Comparison of ENCODE assay signal across 1 cellular context in the genomic region with DNA sequence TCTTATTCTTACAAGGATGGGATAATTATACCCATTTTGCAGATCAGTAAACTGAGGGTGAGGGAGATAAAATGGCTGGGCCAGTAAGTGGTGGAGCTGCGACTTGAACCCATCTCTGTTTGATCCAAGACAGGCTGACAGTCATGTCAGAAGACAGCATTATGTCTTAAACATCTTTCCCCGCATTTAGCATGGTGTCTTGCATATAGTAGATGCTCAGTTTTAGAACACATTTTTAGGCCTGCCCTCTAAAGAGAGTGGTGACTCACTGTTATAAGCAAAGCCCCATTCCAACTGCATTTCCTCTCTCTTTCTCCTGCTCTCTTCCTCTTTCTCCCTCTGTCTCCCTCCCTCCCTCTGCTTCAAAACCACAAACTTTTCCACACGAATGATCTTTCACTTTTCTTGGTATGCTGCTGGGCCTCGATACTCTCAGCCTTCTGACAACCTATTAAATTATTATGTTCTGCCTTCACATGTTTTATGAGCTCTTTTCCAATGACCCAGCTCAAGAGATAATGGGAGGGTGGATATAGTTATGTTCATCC.
TF ChIP-seq lines count a peak whose summit lies in the region.

No MANE protein-coding gene starts in this region.

TF ChIP-seq in K562, 482 proteins besides CTCF, POLR2A, EP300 and RAD21 (continued from another document and continues in another):
- TF ChIP-seq STAT6 (CRISPR knock-in tag; IDR thresholded peaks at IDR 0.05) (no peak), PHF8 (IDR thresholded peaks at IDR 0.05; ENCODE audit: borderline replicate concordance, low read length) (no peak), MAZ (CRISPR knock-in tag; conservative IDR thresholded peaks at IDR 0.05 in 1 of 2, IDR thresholded peaks at IDR 0.05 in 1 of 2) (peak; percentile 21 to 22; a peak in 1 of 4 replicates), ZBTB5 (IDR thresholded peaks at IDR 0.05) (no peak), ZNF354B (CRISPR knock-in tag; IDR thresholded peaks at IDR 0.05) (no peak), ETV6 (IDR thresholded peaks at IDR 0.05; ENCODE audit: borderline replicate concordance in 1 of 2, low read depth in 2 of 2, low read length in 1 of 2) (no peak; a peak in 1 of 4 replicates), ETV6 (CRISPR knock-in tag; IDR thresholded peaks at IDR 0.05; ENCODE audit: borderline replicate concordance) (no peak), MYC (IDR thresholded peaks at IDR 0.05; ENCODE audit: low read depth, low read length) (no peak), MYC (CRISPR knock-in tag; IDR thresholded peaks at IDR 0.05; ENCODE audit: borderline replicate concordance, low read depth) (no peak), CREB5 (CRISPR knock-in tag; IDR thresholded peaks at IDR 0.05) (no peak), MTA2 (IDR thresholded peaks at IDR 0.05; ENCODE audit: low read depth) (no peak), ZNF41 (CRISPR knock-in tag; conservative IDR thresholded peaks at IDR 0.05) (no peak), ASH1L (IDR thresholded peaks at IDR 0.05; ENCODE audit: borderline replicate concordance, low read depth, partially characterized antibody) (no peak), OTX1 (CRISPR knock-in tag; IDR thresholded peaks at IDR 0.05) (0 out of 2 replicates have a peak, but pooled peaks have one; percentile 34), POLR3A (IDR thresholded peaks at IDR 0.05; ENCODE audit: borderline replicate concordance, extremely low read depth, insufficient read depth, insufficient read length) (no peak), ZNF12 (CRISPR knock-in tag; IDR thresholded peaks at IDR 0.05) (no peak), ZNF24 (IDR thresholded peaks at IDR 0.05) (peak; percentile 36; the same call in 1 of the 2 replicates), CBX3 (IDR thresholded peaks at IDR 0.05; ENCODE audit: borderline replicate concordance in 1 of 2, low read length in 2 of 2) (peak in 1 of 2 experiments; percentile 62; a peak in 1 of 3 replicates), ZNF212 (CRISPR knock-in tag; IDR thresholded peaks at IDR 0.05) (no peak), CHD2 (IDR thresholded peaks at IDR 0.05; ENCODE audit: low read depth, low read length) (no peak), RBFOX2 (IDR thresholded peaks at IDR 0.05; ENCODE audit: low read depth, low read length) (no peak), SIN3A (IDR thresholded peaks at IDR 0.05; ENCODE audit: borderline replicate concordance in 2 of 2, control insufficient read depth in 1 of 2, low read depth in 2 of 2, low read length in 2 of 2) (no peak), ESRRA (IDR thresholded peaks at IDR 0.05; ENCODE audit: borderline replicate concordance, low read depth) (peak; percentile 34; the same call in 1 of the 2 replicates), NR3C1 (CRISPR knock-in tag; IDR thresholded peaks at IDR 0.05) (no peak), FOXO4 (CRISPR knock-in tag; IDR thresholded peaks at IDR 0.05) (no peak), BHLHE40 (IDR thresholded peaks at IDR 0.05; ENCODE audit: low read length) (no peak), CGGBP1 (CRISPR knock-in tag; IDR thresholded peaks at IDR 0.05) (no peak), MTA1 (IDR thresholded peaks at IDR 0.05; ENCODE audit: borderline replicate concordance) (peak; percentile 77; the same call in 1 of the 2 replicates), ZNF584 (CRISPR knock-in tag; IDR thresholded peaks at IDR 0.05; ENCODE audit: low read depth) (no peak), NR2C1 (IDR thresholded peaks at IDR 0.05) (no peak), NR2C1 (tag; IDR thresholded peaks at IDR 0.05) (0 out of 2 replicates have a peak, but pooled peaks have one; percentile 9), FOXM1 (IDR thresholded peaks at IDR 0.05; ENCODE audit: low read depth) (no peak), FOXM1 (CRISPR knock-in tag; IDR thresholded peaks at IDR 0.05; ENCODE audit: low read depth) (no peak), KDM1A (IDR thresholded peaks at IDR 0.05) (peak; percentile 80 to 83), ERF (CRISPR knock-in tag; IDR thresholded peaks at IDR 0.05) (no peak), RHOXF2B (CRISPR knock-in tag; conservative IDR thresholded peaks at IDR 0.05) (no peak), HDGF (IDR thresholded peaks at IDR 0.05) (no peak), KLF6 (CRISPR knock-in tag; IDR thresholded peaks at IDR 0.05; ENCODE audit: borderline replicate concordance) (no peak), ZNF830 (CRISPR knock-in tag; IDR thresholded peaks at IDR 0.05) (no peak), PCBP1 (IDR thresholded peaks at IDR 0.05; ENCODE audit: low read depth, low read length, poor library complexity, severe bottlenecking) (no peak), POLR2AphosphoS2 (IDR thresholded peaks at IDR 0.05; ENCODE audit: low read length) (no peak), TOE1 (IDR thresholded peaks at IDR 0.05; ENCODE audit: borderline replicate concordance) (no peak), TOE1 (CRISPR knock-in tag; IDR thresholded peaks at IDR 0.05; ENCODE audit: borderline replicate concordance, low read depth) (no peak), HNRNPH1 (optimal IDR thresholded peaks at IDR 0.05; ENCODE audit: low read depth, low read length) (no peak), FOXA3 (CRISPR knock-in tag; conservative IDR thresholded peaks at IDR 0.05 in 1 of 2, IDR thresholded peaks at IDR 0.05 in 1 of 2) (no peak), FOXA1 (IDR thresholded peaks at IDR 0.05; ENCODE audit: borderline replicate concordance) (no peak), MEIS2 (IDR thresholded peaks at IDR 0.05; ENCODE audit: partially characterized antibody) (peak; percentile 58), MCM3 (IDR thresholded peaks at IDR 0.05) (no peak), KDM4B (IDR thresholded peaks at IDR 0.05; ENCODE audit: borderline replicate concordance in 2 of 2, low read depth in 1 of 2) (no peak), ZNF436 (CRISPR knock-in tag; IDR thresholded peaks at IDR 0.05) (no peak)
- TF ChIP-seq, protein P1, sequence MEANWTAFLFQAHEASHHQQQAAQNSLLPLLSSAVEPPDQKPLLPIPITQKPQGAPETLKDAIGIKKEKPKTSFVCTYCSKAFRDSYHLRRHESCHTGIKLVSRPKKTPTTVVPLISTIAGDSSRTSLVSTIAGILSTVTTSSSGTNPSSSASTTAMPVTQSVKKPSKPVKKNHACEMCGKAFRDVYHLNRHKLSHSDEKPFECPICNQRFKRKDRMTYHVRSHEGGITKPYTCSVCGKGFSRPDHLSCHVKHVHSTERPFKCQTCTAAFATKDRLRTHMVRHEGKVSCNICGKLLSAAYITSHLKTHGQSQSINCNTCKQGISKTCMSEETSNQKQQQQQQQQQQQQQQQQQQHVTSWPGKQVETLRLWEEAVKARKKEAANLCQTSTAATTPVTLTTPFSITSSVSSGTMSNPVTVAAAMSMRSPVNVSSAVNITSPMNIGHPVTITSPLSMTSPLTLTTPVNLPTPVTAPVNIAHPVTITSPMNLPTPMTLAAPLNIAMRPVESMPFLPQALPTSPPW (CRISPR knock-in tag; IDR thresholded peaks at IDR 0.05), result 0 out of 2 replicates have a peak, but pooled peaks have one; percentile 18
- TF ChIP-seq, protein P2, sequence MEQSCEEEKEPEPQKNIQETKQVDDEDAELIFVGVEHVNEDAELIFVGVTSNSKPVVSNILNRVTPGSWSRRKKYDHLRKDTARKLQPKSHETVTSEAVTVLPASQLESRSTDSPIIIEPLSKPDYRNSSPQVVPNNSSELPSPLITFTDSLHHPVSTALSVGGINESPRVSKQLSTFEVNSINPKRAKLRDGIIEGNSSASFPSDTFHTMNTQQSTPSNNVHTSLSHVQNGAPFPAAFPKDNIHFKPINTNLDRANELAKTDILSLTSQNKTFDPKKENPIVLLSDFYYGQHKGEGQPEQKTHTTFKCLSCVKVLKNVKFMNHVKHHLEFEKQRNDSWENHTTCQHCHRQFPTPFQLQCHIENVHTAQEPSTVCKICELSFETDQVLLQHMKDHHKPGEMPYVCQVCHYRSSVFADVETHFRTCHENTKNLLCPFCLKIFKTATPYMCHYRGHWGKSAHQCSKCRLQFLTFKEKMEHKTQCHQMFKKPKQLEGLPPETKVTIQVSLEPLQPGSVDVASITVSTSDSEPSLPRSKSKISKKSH (CRISPR knock-in tag; IDR thresholded peaks at IDR 0.05), result no peak
- TF ChIP-seq, protein P3, sequence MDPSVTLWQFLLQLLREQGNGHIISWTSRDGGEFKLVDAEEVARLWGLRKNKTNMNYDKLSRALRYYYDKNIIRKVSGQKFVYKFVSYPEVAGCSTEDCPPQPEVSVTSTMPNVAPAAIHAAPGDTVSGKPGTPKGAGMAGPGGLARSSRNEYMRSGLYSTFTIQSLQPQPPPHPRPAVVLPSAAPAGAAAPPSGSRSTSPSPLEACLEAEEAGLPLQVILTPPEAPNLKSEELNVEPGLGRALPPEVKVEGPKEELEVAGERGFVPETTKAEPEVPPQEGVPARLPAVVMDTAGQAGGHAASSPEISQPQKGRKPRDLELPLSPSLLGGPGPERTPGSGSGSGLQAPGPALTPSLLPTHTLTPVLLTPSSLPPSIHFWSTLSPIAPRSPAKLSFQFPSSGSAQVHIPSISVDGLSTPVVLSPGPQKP (CRISPR knock-in tag; IDR thresholded peaks at IDR 0.05), result no peak
- TF ChIP-seq, protein P4, sequence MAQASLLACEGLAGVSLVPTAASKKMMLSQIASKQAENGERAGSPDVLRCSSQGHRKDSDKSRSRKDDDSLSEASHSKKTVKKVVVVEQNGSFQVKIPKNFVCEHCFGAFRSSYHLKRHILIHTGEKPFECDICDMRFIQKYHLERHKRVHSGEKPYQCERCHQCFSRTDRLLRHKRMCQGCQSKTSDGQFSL (CRISPR knock-in tag; IDR thresholded peaks at IDR 0.05), result no peak
- TF ChIP-seq, protein P4 (tag; IDR thresholded peaks at IDR 0.05), result no peak
- TF ChIP-seq, protein P5, sequence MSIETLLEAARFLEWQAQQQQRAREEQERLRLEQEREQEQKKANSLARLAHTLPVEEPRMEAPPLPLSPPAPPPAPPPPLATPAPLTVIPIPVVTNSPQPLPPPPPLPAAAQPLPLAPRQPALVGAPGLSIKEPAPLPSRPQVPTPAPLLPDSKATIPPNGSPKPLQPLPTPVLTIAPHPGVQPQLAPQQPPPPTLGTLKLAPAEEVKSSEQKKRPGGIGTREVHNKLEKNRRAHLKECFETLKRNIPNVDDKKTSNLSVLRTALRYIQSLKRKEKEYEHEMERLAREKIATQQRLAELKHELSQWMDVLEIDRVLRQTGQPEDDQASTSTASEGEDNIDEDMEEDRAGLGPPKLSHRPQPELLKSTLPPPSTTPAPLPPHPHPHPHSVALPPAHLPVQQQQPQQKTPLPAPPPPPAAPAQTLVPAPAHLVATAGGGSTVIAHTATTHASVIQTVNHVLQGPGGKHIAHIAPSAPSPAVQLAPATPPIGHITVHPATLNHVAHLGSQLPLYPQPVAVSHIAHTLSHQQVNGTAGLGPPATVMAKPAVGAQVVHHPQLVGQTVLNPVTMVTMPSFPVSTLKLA (conservative IDR thresholded peaks at IDR 0.05), result no peak
